ENCODE assay signal across 20 cellular contexts in genomic region chr2:85377083-85377482, GRCh38. TPM values are rescaled to one million over a fixed set of nuclear protein-coding genes. Genes with fewer than 3 reads are reported as not detected.
A peak's percentile ranks its signal among the peaks of the same experiment; 100 is the strongest.
DNase-seq lines count a peak whose midpoint lies in the region; ATAC-seq and TF ChIP-seq lines count a peak whose summit lies in the region.
"Had no signal": no experiment of that assay in that cellular context is flagged by ENCODE, and none has a peak within 500 bp of the region (broad histone marks: within the 10 kb centered on the region; RNA-seq: fewer than 3 reads in every experiment).

No MANE protein-coding gene starts in this region.

- TF ChIP-seq CTCF in thyroid gland (IDR thresholded peaks at IDR 0.05) = no peak
- no peak for TF ChIP-seq CTCF in lower lobe of right lung (IDR thresholded peaks at IDR 0.05)

- no peaks in the 10 kb centered on the region for H3K27me3 ChIP-seq in mesendoderm (ENCODE audit: insufficient read depth, low read length, poor library complexity)
- no peaks in the 10 kb centered on the region for H3K27me3 ChIP-seq in thyroid gland
- H3K27me3 ChIP-seq in lower lobe of right lung (ENCODE audit: low read depth) = no peaks in the 10 kb centered on the region

- peaks cover 13% of the 10 kb centered on the region for H3K36me3 Mint-ChIP-seq in T-helper 17 cell (ENCODE audit: low read depth)

- no peak overlapping the region for H3K27ac ChIP-seq in mesendoderm (ENCODE audit: low read depth, low read length)
- H3K27ac ChIP-seq in thyroid gland = peak overlapping the region in 1 of 3 donors; percentile 40
- H3K27ac ChIP-seq in lower lobe of right lung = no peak overlapping the region

- H3K56ac ChIP-seq in mesendoderm (ENCODE audit: low read length) = peak overlapping the region; percentile 43

- H4K8ac ChIP-seq in mesendoderm (ENCODE audit: low read depth, low read length) = no peak overlapping the region

- H2BK5ac ChIP-seq in mesendoderm (ENCODE audit: low read length) = no peak overlapping the region

- WGBS in mesendoderm (ENCODE audit: extremely low coverage, insufficient coverage, low lambda C conversion rate) = no CpG with 5 or more reads among the region's 11 CpGs
- 83 to 89% methylated on average over 9 to 10 of the region's 11 CpGs for WGBS in thyroid gland, 2 donors

- H3K4me1 ChIP-seq in mesendoderm (ENCODE audit: control insufficient read depth, low read depth, low read length) (no peaks in the 10 kb centered on the region), thyroid gland (peaks cover 0 to 11% of the 10 kb centered on the region in 2 donors), lower lobe of right lung (no peaks in the 10 kb centered on the region)

- no peak for TF ChIP-seq POLR2A in thyroid gland (IDR thresholded peaks at IDR 0.05)

- no peaks in the 10 kb centered on the region for H3K79me2 ChIP-seq in mesendoderm (ENCODE audit: control insufficient read depth, insufficient read depth, low read length)

- no peak for DNase-seq in T-helper 17 cell
- no peak for DNase-seq in mesendoderm
- DNase-seq in thyroid gland = peak; percentile 59 to 60
- DNase-seq in Kasumi-1 (lab: John Stamatoyannopoulos, UW) = no peak
- DNase-seq in lower lobe of right lung = no peak
- DNase-seq in NCI-H146 treated with DMSO at 0.1 percent for 48 hours (lab: John Stamatoyannopoulos, UW; ENCODE audit: unreplicated experiment) = no peak
- DNase-seq: DMS79 treated with DMSO at 0.1 percent for 48 hours, H9, NCI-H1417, NCI-H187 treated with DMSO at 0.1 percent for 48 hours, NCI-H226, NCI-H524, NCI-H82, RPMI8226, SIG-M5 had no signal

- H3K9ac ChIP-seq in mesendoderm (ENCODE audit: low read length) = no peak overlapping the region

- H3K27ac Mint-ChIP-seq in T-helper 17 cell = peak overlapping the region; percentile 14
- H3K27ac Mint-ChIP-seq: H9 had no signal

- H3K4ac ChIP-seq in mesendoderm (ENCODE audit: low read depth, low read length) = no peak overlapping the region

- intact Hi-C loops in thyroid gland (cut with DNase I) (no loop called here), lower lobe of right lung (cut with DNase I) (no loop called here)

- no peak overlapping the region for H2AK5ac ChIP-seq in mesendoderm (ENCODE audit: low read length)

- H3K9me3 ChIP-seq in T-helper 17 cell (ENCODE audit: control insufficient read depth, low read length, poor library complexity, severe bottlenecking) (no peaks in the 10 kb centered on the region), thyroid gland (no peaks in the 10 kb centered on the region), lower lobe of right lung (no peaks in the 10 kb centered on the region)

- ATAC-seq in T-helper 17 cell = no peak
- ATAC-seq in esophagus mucosa = peak; percentile 71
- no peak for ATAC-seq in lower lobe of right lung
- ATAC-seq in HG02981 (IDR thresholded peaks at IDR 0.05; ENCODE audit: unreplicated experiment) = no peak
- ATAC-seq: K562 had no signal

- no peak overlapping the region for H3K4me3 ChIP-seq in mesendoderm (ENCODE audit: low read length)
- H3K4me3 ChIP-seq in thyroid gland (replicated peaks in 1 of 3) = no peak overlapping the region
- H3K4me3 ChIP-seq in lower lobe of right lung = no peak overlapping the region
- H3K4me3 ChIP-seq: K562 had no signal

- H2BK15ac ChIP-seq in mesendoderm (replicated peaks; ENCODE audit: low read depth) = no peak overlapping the region

- H3K4me3 Mint-ChIP-seq in T-helper 17 cell = no peak overlapping the region
- H3K4me3 Mint-ChIP-seq: CD14-positive monocyte, H9 had no signal

- H3K4me2 ChIP-seq in mesendoderm (ENCODE audit: low read length) = no peak overlapping the region

- H3K4me1 Mint-ChIP-seq in T-helper 17 cell = peaks cover 6% of the 10 kb centered on the region
- H3K4me1 Mint-ChIP-seq: CD14-positive monocyte, H9 had no signal

- no peaks in the 10 kb centered on the region for H3K79me1 ChIP-seq in mesendoderm (ENCODE audit: low read length)

- H4K5ac ChIP-seq in mesendoderm (ENCODE audit: low read length) = no peak overlapping the region

- no peak overlapping the region for H3K23ac ChIP-seq in mesendoderm (ENCODE audit: low read length)

- no peak overlapping the region for H3K18ac ChIP-seq in mesendoderm (ENCODE audit: low read length)

- no peaks in the 10 kb centered on the region for H3K27me3 Mint-ChIP-seq in T-helper 17 cell

- H3K36me3 ChIP-seq in mesendoderm (ENCODE audit: control insufficient read depth, insufficient read depth, low read length) = no peaks in the 10 kb centered on the region
- H3K36me3 ChIP-seq in thyroid gland = peaks cover 0 to 6% of the 10 kb centered on the region in 2 donors
- H3K36me3 ChIP-seq in lower lobe of right lung = peaks cover 63% of the 10 kb centered on the region

- H2BK120ac ChIP-seq in mesendoderm (ENCODE audit: low read depth, low read length) = no peak overlapping the region

RNA-seq across cellular contexts. Expression of gene ELMOD3, which starts 22.5 kb away (rescaled TPM):
- total RNA-seq in T-helper 17 cell (10 to 100 TPM; 20.0 to 23.2 TPM), esophagus mucosa (8.1 TPM), thyroid gland (10 to 100 TPM; 23.4 to 34.5 (median 31.4) TPM), lower lobe of right lung (19.6 TPM)
- polyA plus RNA-seq in mesendoderm (2013, experiment 1 of 2) = 5.0 TPM
- 4.7 TPM for polyA plus RNA-seq in mesendoderm (2013, experiment 2 of 2)

RNA-seq across cellular contexts. Expression of gene RETSAT, which starts 22.8 kb away (rescaled TPM):
- total RNA-seq in T-helper 17 cell = 10 to 100 TPM; 30.3 to 35.9 TPM
- total RNA-seq in esophagus mucosa = 77.9 TPM
- 6.9 TPM for polyA plus RNA-seq in mesendoderm (2013, experiment 1 of 2)
- polyA plus RNA-seq in mesendoderm (2013, experiment 2 of 2) = 7.5 TPM
- total RNA-seq in thyroid gland = 100 to 1,000 TPM in 3 of 4 donors, 10 to 100 TPM in 1; 88.2 to 253 (median 182) TPM
- total RNA-seq in lower lobe of right lung = 55.5 TPM

RNA-seq across cellular contexts. Expression of gene CAPG, which starts 33.1 kb away (rescaled TPM):
- total RNA-seq in T-helper 17 cell (10 to 100 TPM; 51.6 to 90.3 TPM), esophagus mucosa (295 TPM), thyroid gland (100 to 1,000 TPM; 155 to 257 (median 225) TPM), lower lobe of right lung (555 TPM)
- 110 TPM for polyA plus RNA-seq in mesendoderm (2013, experiment 1 of 2)
- 113 TPM for polyA plus RNA-seq in mesendoderm (2013, experiment 2 of 2)

RNA-seq across cellular contexts. Expression of gene SH2D6, which starts 41.4 kb away (rescaled TPM):
- total RNA-seq in T-helper 17 cell = under 1 TPM; 0.26 to 0.40 TPM
- 0.12 TPM for total RNA-seq in esophagus mucosa
- 0.17 TPM for polyA plus RNA-seq in mesendoderm (2013, experiment 1 of 2)
- polyA plus RNA-seq in mesendoderm (2013, experiment 2 of 2) = 0.11 TPM
- total RNA-seq in thyroid gland = 1 to 10 TPM; 1.6 to 9.0 (median 4.1) TPM
- total RNA-seq in lower lobe of right lung = 0.97 TPM
- total RNA-seq: G401 had no signal
- polyA plus RNA-seq: CD14-positive monocyte had no signal

RNA-seq across cellular contexts. Expression of gene TGOLN2, which starts 49.3 kb away (rescaled TPM):
- total RNA-seq in T-helper 17 cell (100 to 1,000 TPM; 122 to 125 TPM), esophagus mucosa (31.0 TPM), thyroid gland (100 to 1,000 TPM; 146 to 207 (median 162) TPM), lower lobe of right lung (171 TPM)
- polyA plus RNA-seq in mesendoderm (2013, experiment 1 of 2) = 40.7 TPM
- polyA plus RNA-seq in mesendoderm (2013, experiment 2 of 2) = 39.8 TPM

Comparison
In these comparisons a context has a peak if more than half of its experiments do, and no peak if none do; other contexts are left out.
1. DNase-seq: peak in thyroid gland (2 of 2); none in T-helper 17 cell (0 of 3), mesendoderm (single experiment), Kasumi-1 (0 of 2), lower lobe of right lung (single experiment) and NCI-H146 treated with DMSO at 0.1 percent for 48 hours (single experiment).